ENCODE assay signal across 8 cellular contexts in genomic region chr3:155078959-155079794, GRCh38. TPM values are rescaled to one million over a fixed set of nuclear protein-coding genes. Genes with fewer than 3 reads are reported as not detected.
DNase-seq lines count a peak whose midpoint lies in the region; ATAC-seq and TF ChIP-seq lines count a peak whose summit lies in the region.

No MANE protein-coding gene starts in this region.

- H3K4me1 ChIP-seq in lung (ENCODE audit: control insufficient read depth in 2 of 2, insufficient read depth in 2 of 2, low read length in 2 of 2) (peaks cover 0 to 4% of the 10 kb centered on the region in 2 donors), upper lobe of right lung (no peaks in the 10 kb centered on the region)

- H3K9me3 Mint-ChIP-seq in activated T-cell treated with anti-CD3 and anti-CD28 coated beads, Interleukin-2, amount 50 U/mL, for 4 hours, result peaks cover 9% of the 10 kb centered on the region

- H3K9me3 ChIP-seq in lung (ENCODE audit: control insufficient read depth in 2 of 2, insufficient read depth in 1 of 2, low read length in 1 of 2), result peaks cover 0 to 1% of the 10 kb centered on the region in 2 donors
- no peaks in the 10 kb centered on the region for H3K9me3 ChIP-seq in upper lobe of right lung

- H3K4me1 Mint-ChIP-seq in activated T-cell treated with anti-CD3 and anti-CD28 coated beads, Interleukin-2, amount 50 U/mL, for 4 hours (ENCODE audit: low read depth), result peaks cover 6% of the 10 kb centered on the region

- peaks cover 40% of the 10 kb centered on the region for H3K27me3 Mint-ChIP-seq in activated T-cell treated with anti-CD3 and anti-CD28 coated beads, Interleukin-2, amount 50 U/mL, for 4 hours (ENCODE audit: low read depth)

- H3K36me3 Mint-ChIP-seq in activated T-cell treated with anti-CD3 and anti-CD28 coated beads, Interleukin-2, amount 50 U/mL, for 4 hours (ENCODE audit: insufficient read depth), result no peaks in the 10 kb centered on the region

- peak; percentile 10 to 25 for ATAC-seq in activated T-cell treated with anti-CD3 and anti-CD28 coated beads, Interleukin-2, amount 50 U/mL, for 4 hours
- ATAC-seq in lung (ENCODE audit: insufficient read depth, low FRiP score) (peak; percentile 21), upper lobe of right lung (peak; percentile 68)

- H3K4me3 Mint-ChIP-seq in activated T-cell treated with anti-CD3 and anti-CD28 coated beads, Interleukin-2, amount 50 U/mL, for 4 hours, result peak overlapping the region; percentile 56

- DNase-seq in activated T-cell treated with anti-CD3 and anti-CD28 coated beads, Interleukin-2, amount 50 U/mL, for 4 hours, result no peak
- no peak for DNase-seq in activated T-cell treated with anti-CD3 and anti-CD28 coated beads for 4 hours
- peak; percentile 57 to 70 for DNase-seq in cardiac fibroblast (ENCODE audit: low read depth in 2 of 2)
- no peak for DNase-seq in lung (ENCODE audit: low spot score)
- no peak for DNase-seq in upper lobe of right lung
- no peak for DNase-seq in NCI-H2171 (lab: John Stamatoyannopoulos, UW)
- DNase-seq in GM10266 (ENCODE audit: extremely low spot score), result no peak
- no peak for DNase-seq in NCI-H2107 (lab: John Stamatoyannopoulos, UW)

- TF ChIP-seq CTCF in cardiac fibroblast (IDR thresholded peaks at IDR 0.05; ENCODE audit: low read depth, low read length), result peak; percentile 31
- no peak for TF ChIP-seq CTCF in lung (IDR thresholded peaks at IDR 0.05; ENCODE audit: control extremely low read depth, extremely low read depth)
- TF ChIP-seq CTCF in upper lobe of right lung (IDR thresholded peaks at IDR 0.05), result no peak
- TF ChIP-seq CTCF in GM10266 (IDR thresholded peaks at IDR 0.05; ENCODE audit: control insufficient read depth, insufficient read depth, low read depth, missing control alignments), result no peak

- intact Hi-C loops in upper lobe of right lung (cut with DNase I), result no loop called here

- 2 to 3% methylated on average over 31 to 38 of the region's 38 CpGs for WGBS in lung, 2 donors

- H3K36me3 ChIP-seq in lung (ENCODE audit: control insufficient read depth in 2 of 2, insufficient read depth in 2 of 2, low read length in 2 of 2) (no peaks in the 10 kb centered on the region), upper lobe of right lung (no peaks in the 10 kb centered on the region)

- peak overlapping the region in 1 of 2 donors; percentile 37 for H3K27ac ChIP-seq in lung (ENCODE audit: low read depth in 1 of 2, low read length in 1 of 2)
- H3K27ac ChIP-seq in upper lobe of right lung, result peak overlapping the region; percentile 63

- H3K27me3 ChIP-seq in lung (ENCODE audit: control insufficient read depth, insufficient read depth) (no peaks in the 10 kb centered on the region), upper lobe of right lung (peaks cover 17% of the 10 kb centered on the region)

- H3K4me3 ChIP-seq in cardiac fibroblast (replicated peaks in 1 of 2; ENCODE audit: low read depth in 2 of 2, low read length in 2 of 2) (peak overlapping the region; percentile 71 to 83), lung (peak overlapping the region; percentile 30), upper lobe of right lung (peak overlapping the region; percentile 59)

RNA-seq across cellular contexts. Expression of gene MME, which starts 0.9 kb away (rescaled TPM):
- under 1 TPM in 1 of 3 donors, not detected in 2; 0.11 TPM for total RNA-seq in activated T-cell treated with anti-CD3 and anti-CD28 coated beads, Interleukin-2, amount 50 U/mL, for 4 hours
- total RNA-seq in lung (10 to 100 TPM in 1 of 2 donors, 1 to 10 TPM in 1; 9.2 to 41.0 TPM), upper lobe of right lung (79.1 TPM)
- polyA plus RNA-seq in lung, result 1 to 10 TPM; 7.9 to 9.2 TPM

Comparison
In these comparisons a context has a peak if more than half of its experiments do, and no peak if none do; other contexts are left out.
1. ATAC-seq: peak in every context shown above with its lines; median percentile 68 in upper lobe of right lung; 21 in lung; 18 in activated T-cell treated with anti-CD3 and anti-CD28 coated beads, Interleukin-2, amount 50 U/mL, for 4 hours.
2. DNase-seq: peak in cardiac fibroblast (2 of 2); none in activated T-cell treated with anti-CD3 and anti-CD28 coated beads, Interleukin-2, amount 50 U/mL, for 4 hours (single experiment), activated T-cell treated with anti-CD3 and anti-CD28 coated beads for 4 hours (single experiment), lung (single experiment), upper lobe of right lung (single experiment), NCI-H2171 (single experiment), GM10266 (single experiment) and NCI-H2107 (single experiment).
3. RNA of gene MME, which starts 0.9 kb away (total RNA-seq): 79.1 TPM in upper lobe of right lung (single experiment) and 9.2 to 41.0 TPM in lung; 0.11 TPM in activated T-cell treated with anti-CD3 and anti-CD28 coated beads, Interleukin-2, amount 50 U/mL, for 4 hours; every median in the first group is over 4 times any median in the second.
4. Peak in every context shown above with its lines, with median percentiles within 50 percentile points of each other: H3K4me3 ChIP-seq.